ENCODE assay signal across 1 cellular context in the genomic region with DNA sequence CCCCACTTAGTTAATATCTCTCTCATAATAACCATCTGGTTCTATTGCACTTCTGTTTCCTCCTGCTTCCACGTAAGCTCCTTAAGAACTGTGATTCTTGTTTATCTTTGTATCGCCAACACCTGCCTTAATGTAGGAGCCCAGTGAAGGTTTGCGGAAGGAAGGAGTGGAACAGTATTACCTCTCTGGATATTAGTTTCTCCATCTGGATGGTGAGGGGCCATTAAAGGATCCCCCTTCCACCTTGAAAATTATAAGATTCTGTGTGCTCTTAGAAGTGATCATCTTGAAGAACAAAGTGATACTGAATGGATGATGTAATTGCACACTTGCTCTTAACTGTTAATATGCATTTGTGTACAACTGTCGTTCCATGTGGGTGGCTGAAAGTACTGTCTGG.
TF ChIP-seq lines count a peak whose summit lies in the region.

No MANE protein-coding gene starts in this region.

TF ChIP-seq in GM23338, 12 proteins besides CTCF, POLR2A, EP300 and RAD21 (continued from another document):
- no peak for TF ChIP-seq REST (IDR thresholded peaks at IDR 0.05; ENCODE audit: unreplicated experiment)
- no peak for TF ChIP-seq JUNB (IDR thresholded peaks at IDR 0.05; ENCODE audit: unreplicated experiment)
- no peak for TF ChIP-seq EZH2phosphoT487 (IDR thresholded peaks at IDR 0.05; ENCODE audit: unreplicated experiment)
- no peak for TF ChIP-seq ZNF114 (CRISPR knock-in tag; IDR thresholded peaks at IDR 0.05)
- TF ChIP-seq, protein P1, sequence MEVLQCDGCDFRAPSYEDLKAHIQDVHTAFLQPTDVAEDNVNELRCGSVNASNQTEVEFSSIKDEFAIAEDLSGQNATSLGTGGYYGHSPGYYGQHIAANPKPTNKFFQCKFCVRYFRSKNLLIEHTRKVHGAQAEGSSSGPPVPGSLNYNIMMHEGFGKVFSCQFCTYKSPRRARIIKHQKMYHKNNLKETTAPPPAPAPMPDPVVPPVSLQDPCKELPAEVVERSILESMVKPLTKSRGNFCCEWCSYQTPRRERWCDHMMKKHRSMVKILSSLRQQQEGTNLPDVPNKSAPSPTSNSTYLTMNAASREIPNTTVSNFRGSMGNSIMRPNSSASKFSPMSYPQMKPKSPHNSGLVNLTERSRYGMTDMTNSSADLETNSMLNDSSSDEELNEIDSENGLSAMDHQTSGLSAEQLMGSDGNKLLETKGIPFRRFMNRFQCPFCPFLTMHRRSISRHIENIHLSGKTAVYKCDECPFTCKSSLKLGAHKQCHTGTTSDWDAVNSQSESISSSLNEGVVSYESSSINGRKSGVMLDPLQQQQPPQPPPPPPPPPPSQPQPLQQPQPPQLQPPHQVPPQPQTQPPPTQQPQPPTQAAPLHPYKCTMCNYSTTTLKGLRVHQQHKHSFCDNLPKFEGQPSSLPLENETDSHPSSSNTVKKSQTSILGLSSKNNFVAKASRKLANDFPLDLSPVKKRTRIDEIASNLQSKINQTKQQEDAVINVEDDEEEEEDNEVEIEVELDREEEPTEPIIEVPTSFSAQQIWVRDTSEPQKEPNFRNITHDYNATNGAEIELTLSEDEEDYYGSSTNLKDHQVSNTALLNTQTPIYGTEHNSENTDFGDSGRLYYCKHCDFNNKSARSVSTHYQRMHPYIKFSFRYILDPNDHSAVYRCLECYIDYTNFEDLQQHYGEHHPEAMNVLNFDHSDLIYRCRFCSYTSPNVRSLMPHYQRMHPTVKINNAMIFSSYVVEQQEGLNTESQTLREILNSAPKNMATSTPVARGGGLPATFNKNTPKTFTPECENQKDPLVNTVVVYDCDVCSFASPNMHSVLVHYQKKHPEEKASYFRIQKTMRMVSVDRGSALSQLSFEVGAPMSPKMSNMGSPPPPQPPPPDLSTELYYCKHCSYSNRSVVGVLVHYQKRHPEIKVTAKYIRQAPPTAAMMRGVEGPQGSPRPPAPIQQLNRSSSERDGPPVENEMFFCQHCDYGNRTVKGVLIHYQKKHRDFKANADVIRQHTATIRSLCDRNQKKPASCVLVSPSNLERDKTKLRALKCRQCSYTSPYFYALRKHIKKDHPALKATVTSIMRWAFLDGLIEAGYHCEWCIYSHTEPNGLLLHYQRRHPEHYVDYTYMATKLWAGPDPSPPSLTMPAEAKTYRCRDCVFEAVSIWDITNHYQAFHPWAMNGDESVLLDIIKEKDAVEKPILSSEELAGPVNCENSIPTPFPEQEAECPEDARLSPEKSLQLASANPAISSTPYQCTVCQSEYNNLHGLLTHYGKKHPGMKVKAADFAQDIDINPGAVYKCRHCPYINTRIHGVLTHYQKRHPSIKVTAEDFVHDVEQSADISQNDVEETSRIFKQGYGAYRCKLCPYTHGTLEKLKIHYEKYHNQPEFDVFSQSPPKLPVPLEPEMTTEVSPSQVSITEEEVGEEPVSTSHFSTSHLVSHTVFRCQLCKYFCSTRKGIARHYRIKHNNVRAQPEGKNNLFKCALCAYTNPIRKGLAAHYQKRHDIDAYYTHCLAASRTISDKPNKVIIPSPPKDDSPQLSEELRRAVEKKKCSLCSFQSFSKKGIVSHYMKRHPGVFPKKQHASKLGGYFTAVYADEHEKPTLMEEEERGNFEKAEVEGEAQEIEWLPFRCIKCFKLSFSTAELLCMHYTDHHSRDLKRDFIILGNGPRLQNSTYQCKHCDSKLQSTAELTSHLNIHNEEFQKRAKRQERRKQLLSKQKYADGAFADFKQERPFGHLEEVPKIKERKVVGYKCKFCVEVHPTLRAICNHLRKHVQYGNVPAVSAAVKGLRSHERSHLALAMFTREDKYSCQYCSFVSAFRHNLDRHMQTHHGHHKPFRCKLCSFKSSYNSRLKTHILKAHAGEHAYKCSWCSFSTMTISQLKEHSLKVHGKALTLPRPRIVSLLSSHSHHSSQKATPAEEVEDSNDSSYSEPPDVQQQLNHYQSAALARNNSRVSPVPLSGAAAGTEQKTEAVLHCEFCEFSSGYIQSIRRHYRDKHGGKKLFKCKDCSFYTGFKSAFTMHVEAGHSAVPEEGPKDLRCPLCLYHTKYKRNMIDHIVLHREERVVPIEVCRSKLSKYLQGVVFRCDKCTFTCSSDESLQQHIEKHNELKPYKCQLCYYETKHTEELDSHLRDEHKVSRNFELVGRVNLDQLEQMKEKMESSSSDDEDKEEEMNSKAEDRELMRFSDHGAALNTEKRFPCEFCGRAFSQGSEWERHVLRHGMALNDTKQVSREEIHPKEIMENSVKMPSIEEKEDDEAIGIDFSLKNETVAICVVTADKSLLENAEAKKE (CRISPR knock-in tag; IDR thresholded peaks at IDR 0.05): no peak
- TF ChIP-seq POLR2AphosphoS5 (IDR thresholded peaks at IDR 0.05; ENCODE audit: low read depth): no peak
- TF ChIP-seq EZH2 (IDR thresholded peaks at IDR 0.05; ENCODE audit: low read depth, unreplicated experiment): no peak
- no peak for TF ChIP-seq ZNF331 (CRISPR knock-in tag; IDR thresholded peaks at IDR 0.05; ENCODE audit: low read depth)
- TF ChIP-seq, protein P2, sequence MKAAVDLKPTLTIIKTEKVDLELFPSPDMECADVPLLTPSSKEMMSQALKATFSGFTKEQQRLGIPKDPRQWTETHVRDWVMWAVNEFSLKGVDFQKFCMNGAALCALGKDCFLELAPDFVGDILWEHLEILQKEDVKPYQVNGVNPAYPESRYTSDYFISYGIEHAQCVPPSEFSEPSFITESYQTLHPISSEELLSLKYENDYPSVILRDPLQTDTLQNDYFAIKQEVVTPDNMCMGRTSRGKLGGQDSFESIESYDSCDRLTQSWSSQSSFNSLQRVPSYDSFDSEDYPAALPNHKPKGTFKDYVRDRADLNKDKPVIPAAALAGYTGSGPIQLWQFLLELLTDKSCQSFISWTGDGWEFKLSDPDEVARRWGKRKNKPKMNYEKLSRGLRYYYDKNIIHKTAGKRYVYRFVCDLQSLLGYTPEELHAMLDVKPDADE (IDR thresholded peaks at IDR 0.05): no peak
